15 cellular contexts compared by ENCODE assay signal in genomic region chrX:130566028-130566683, GRCh38.
"Had no signal": no experiment of that assay in that cellular context is flagged by ENCODE, and none has a peak within 500 bp of the region (broad histone marks: within the 10 kb centered on the region; RNA-seq: fewer than 3 reads in every experiment).

No MANE protein-coding gene starts in this region.

- FAIRE-seq: keratinocyte had no signal

- H3K27ac ChIP-seq: foreskin keratinocyte, right atrium auricular region, thyroid gland, VCaP had no signal

- H3K9me3 ChIP-seq: right atrium auricular region, thyroid gland had no signal

- H3K36me3 ChIP-seq: right atrium auricular region, thyroid gland had no signal

- H3K4me3 ChIP-seq: right atrium auricular region, thyroid gland had no signal

- H3K36me3 Mint-ChIP-seq: activated naive CD8-positive, alpha-beta T cell treated with anti-CD3 and anti-CD28 coated beads for 36 hours; stimulated activated effector memory CD8-positive, alpha-beta T cell treated with anti-CD3 and anti-CD28 coated beads, Interleukin-12 subunit alpha, Interleukin-12 subunit beta, amount 100 ng/mL, for 72 hours; T-cell had no signal

- H3K27me3 Mint-ChIP-seq: activated CD4-positive, alpha-beta memory T cell treated with anti-CD3 and anti-CD28 coated beads, Interleukin-2, amount 10 ng/mL, durations not matched to agents 7 days and 5 days had no signal

- H3K4me3 Mint-ChIP-seq: activated CD4-positive, alpha-beta memory T cell treated with anti-CD3 and anti-CD28 coated beads, Interleukin-2, amount 10 ng/mL, durations not matched to agents 7 days and 5 days; activated CD4-positive, alpha-beta T cell treated with anti-CD3 and anti-CD28 coated beads for 36 hours; activated naive CD8-positive, alpha-beta T cell treated with anti-CD3 and anti-CD28 coated beads for 36 hours; activated T-cell treated with anti-CD3 and anti-CD28 coated beads, Interleukin-2, amount 50 U/mL, for 72 hours; stimulated activated effector memory CD8-positive, alpha-beta T cell treated with anti-CD3 and anti-CD28 coated beads, Interleukin-12 subunit alpha, Interleukin-12 subunit beta, amount 100 ng/mL, for 72 hours; T-cell had no signal

- H3K4me1 Mint-ChIP-seq: activated CD4-positive, alpha-beta memory T cell treated with anti-CD3 and anti-CD28 coated beads, Interleukin-2, amount 10 ng/mL, durations not matched to agents 7 days and 5 days; activated CD4-positive, alpha-beta T cell treated with anti-CD3 and anti-CD28 coated beads for 36 hours; activated naive CD8-positive, alpha-beta T cell treated with anti-CD3 and anti-CD28 coated beads for 36 hours; stimulated activated effector memory CD8-positive, alpha-beta T cell treated with anti-CD3 and anti-CD28 coated beads, Interleukin-12 subunit alpha, Interleukin-12 subunit beta, amount 100 ng/mL, for 72 hours; T-cell had no signal

- H3K27me3 ChIP-seq: foreskin keratinocyte, right atrium auricular region, thyroid gland had no signal

- ATAC-seq: activated CD4-positive, alpha-beta T cell treated with anti-CD3 and anti-CD28 coated beads for 36 hours; activated T-cell treated with anti-CD3 and anti-CD28 coated beads, Interleukin-2, amount 50 U/mL, for 72 hours; foreskin keratinocyte; left ventricle myocardium superior; stimulated activated effector memory CD8-positive, alpha-beta T cell treated with anti-CD3 and anti-CD28 coated beads, Interleukin-12 subunit alpha, Interleukin-12 subunit beta, amount 100 ng/mL, for 72 hours; T-cell had no signal

- H3K4me1 ChIP-seq: foreskin keratinocyte, right atrium auricular region, thyroid gland had no signal

- DNase-seq: activated CD4-positive, alpha-beta memory T cell treated with anti-CD3 and anti-CD28 coated beads, Interleukin-2, amount 10 ng/mL, durations not matched to agents 7 days and 5 days; activated CD4-positive, alpha-beta T cell treated with anti-CD3 and anti-CD28 coated beads for 36 hours; activated gamma-delta T cell treated with Interleukin-2 at 50 U/mL for 16 hours; activated naive CD8-positive, alpha-beta T cell treated with anti-CD3 and anti-CD28 coated beads for 36 hours; activated T-cell treated with anti-CD3 and anti-CD28 coated beads, Interleukin-2, amount 50 U/mL, for 72 hours; anterior cingulate cortex; foreskin keratinocyte; head of caudate nucleus; left ventricle myocardium superior; T-cell had no signal

- H3K27ac Mint-ChIP-seq: activated CD4-positive, alpha-beta memory T cell treated with anti-CD3 and anti-CD28 coated beads, Interleukin-2, amount 10 ng/mL, durations not matched to agents 7 days and 5 days; activated CD4-positive, alpha-beta T cell treated with anti-CD3 and anti-CD28 coated beads for 36 hours; activated naive CD8-positive, alpha-beta T cell treated with anti-CD3 and anti-CD28 coated beads for 36 hours; activated T-cell treated with anti-CD3 and anti-CD28 coated beads, Interleukin-2, amount 50 U/mL, for 72 hours; stimulated activated effector memory CD8-positive, alpha-beta T cell treated with anti-CD3 and anti-CD28 coated beads, Interleukin-12 subunit alpha, Interleukin-12 subunit beta, amount 100 ng/mL, for 72 hours; T-cell had no signal

- H3K9me3 Mint-ChIP-seq: activated CD4-positive, alpha-beta memory T cell treated with anti-CD3 and anti-CD28 coated beads, Interleukin-2, amount 10 ng/mL, durations not matched to agents 7 days and 5 days; activated naive CD8-positive, alpha-beta T cell treated with anti-CD3 and anti-CD28 coated beads for 36 hours; stimulated activated effector memory CD8-positive, alpha-beta T cell treated with anti-CD3 and anti-CD28 coated beads, Interleukin-12 subunit alpha, Interleukin-12 subunit beta, amount 100 ng/mL, for 72 hours; T-cell had no signal
